In the genomic region with DNA sequence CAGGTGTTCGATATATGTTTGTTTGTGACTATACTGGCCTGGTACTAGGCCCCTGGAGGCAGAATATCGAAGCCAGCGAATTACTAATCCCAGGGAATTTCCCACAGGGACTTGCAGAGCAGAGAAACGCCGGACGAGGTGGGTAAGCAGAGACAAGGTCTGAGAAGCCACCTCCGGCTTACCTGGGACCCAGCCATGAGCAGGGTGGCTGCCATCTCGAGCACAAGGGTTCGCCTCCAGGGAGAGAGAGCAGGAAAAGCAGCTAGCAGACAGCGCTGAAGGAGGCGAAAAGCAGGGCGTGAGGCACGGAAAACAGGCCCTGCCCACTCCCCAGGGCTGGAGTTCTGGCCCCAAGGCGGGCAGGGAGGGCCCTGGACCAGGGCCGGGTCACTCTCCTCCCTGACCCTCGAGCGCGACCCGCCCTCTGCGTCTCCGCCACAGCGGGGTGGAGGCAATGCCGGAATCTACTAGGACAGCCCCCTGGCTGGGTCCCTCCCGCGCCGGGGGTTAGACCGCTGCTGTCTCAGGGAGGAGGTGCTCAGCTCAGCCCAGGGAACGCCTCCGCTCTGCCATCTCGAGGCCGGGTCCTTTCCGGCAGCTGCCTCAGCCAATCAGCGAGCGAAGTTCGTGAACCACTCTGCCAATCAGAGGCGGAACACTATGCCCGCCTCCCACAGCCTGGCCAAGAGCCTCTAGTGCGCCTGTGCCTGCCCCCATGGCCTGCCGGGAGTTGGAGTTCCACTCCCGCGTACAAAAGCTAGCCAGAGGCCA, we compare ENCODE assay signal across 8 cellular contexts. TPM values are rescaled to one million over a fixed set of nuclear protein-coding genes. Genes with fewer than 3 reads are reported as not detected.
A peak's percentile ranks its signal among the peaks of the same experiment; 100 is the strongest.
DNase-seq lines count a peak whose midpoint lies in the region; ATAC-seq and TF ChIP-seq lines count a peak whose summit lies in the region.

No MANE protein-coding gene starts in this region.

- ATAC-seq in HG03175 (IDR thresholded peaks at IDR 0.05; ENCODE audit: unreplicated experiment) (peak; percentile 93), WTC11 (peak; percentile 90)

- CTCF ChIA-PET in WTC11 (lab: Charles Lee) = interaction anchor here (0.6 to 4.8 kb wide), 14 partner anchors 10 to 324 kb away, joined by 3 to 48 read pairs (median 4); a partner anchor contains a TSS

- peaks cover 50% of the 10 kb centered on the region for H3K27me3 Mint-ChIP-seq in WTC11 (ENCODE audit: low read depth)

- H3F3A ChIP-seq in smooth muscle cell (ENCODE audit: low read depth) = peaks cover 11% of the 10 kb centered on the region

- H3K27me3 ChIP-seq in smooth muscle cell (ENCODE audit: low read depth) = no peaks in the 10 kb centered on the region

- POLR2A ChIA-PET in WTC11 (lab: Charles Lee) = interaction anchor here (0.5 to 1.9 kb wide), 4 partner anchors 17 to 323 kb away, joined by 3 to 22 read pairs (median 4); a partner anchor contains a TSS

- peak overlapping the region; percentile 90 for H3K4me2 ChIP-seq in smooth muscle cell

- peak overlapping the region; percentile 97 for H2AFZ ChIP-seq in smooth muscle cell (ENCODE audit: low read depth)

- peak; percentile 73 for TF ChIP-seq POLR2A in GM18951 (IDR thresholded peaks at IDR 0.05; ENCODE audit: extremely low read depth, insufficient read depth, insufficient read length)

- 7% methylated on average over 40 of the region's 41 CpGs for WGBS in smooth muscle cell (ENCODE audit: low lambda C conversion rate)

- H3K27ac ChIP-seq in smooth muscle cell (ENCODE audit: low read depth) = peak overlapping the region; percentile 96

- H3K36me3 Mint-ChIP-seq in WTC11 = peaks cover 21% of the 10 kb centered on the region

- H3K4me3 Mint-ChIP-seq in WTC11 = peak overlapping the region; percentile 92

- no peaks in the 10 kb centered on the region for H4K20me1 ChIP-seq in smooth muscle cell (ENCODE audit: low read depth)

- H3K9ac ChIP-seq in smooth muscle cell (ENCODE audit: low read depth) = peak overlapping the region; percentile 91

- peak; percentile 98 for DNase-seq in AG08396 (ENCODE audit: low spot score)
- peak; percentile 96 for DNase-seq in NCI-H2227 treated with DMSO at 0.1 percent for 48 hours (lab: John Stamatoyannopoulos, UW)
- DNase-seq in WTC11 (ENCODE audit: low spot score) = peak; percentile 98
- DNase-seq in cardiac fibroblast (ENCODE audit: low read depth in 2 of 2) = peak; percentile 99
- peak; percentile 99 for DNase-seq in iPS-NIHi7 (ENCODE audit: extremely low spot score)
- DNase-seq in smooth muscle cell (lab: John Stamatoyannopoulos, UW; ENCODE audit: unreplicated experiment) = peak; percentile 88

- peaks cover 24% of the 10 kb centered on the region for H3K79me2 ChIP-seq in smooth muscle cell (ENCODE audit: low read depth)

- peaks cover 20% of the 10 kb centered on the region for H3K9me3 ChIP-seq in smooth muscle cell (replicated peaks; ENCODE audit: low read depth)

- peaks cover 32% of the 10 kb centered on the region for H3K4me1 Mint-ChIP-seq in WTC11

- TF ChIP-seq CTCF in WTC11 (IDR thresholded peaks at IDR 0.05) (no peak), cardiac fibroblast (IDR thresholded peaks at IDR 0.05; ENCODE audit: low read depth, low read length) (no peak), smooth muscle cell (IDR thresholded peaks at IDR 0.05; ENCODE audit: borderline replicate concordance, insufficient read depth, poor library complexity, severe bottlenecking) (no peak)

- peaks cover 20% of the 10 kb centered on the region for H3K9me3 Mint-ChIP-seq in WTC11

- in situ Hi-C loops in GM18951 (cut with MboI; ENCODE audit: low sequenced_read_pairs, unreplicated experiment) = no loop called here

- H3K4me1 ChIP-seq in smooth muscle cell (ENCODE audit: low read depth) = peaks cover 26% of the 10 kb centered on the region

- peak overlapping the region; percentile 72 to 93 for H3K4me3 ChIP-seq in cardiac fibroblast (replicated peaks in 1 of 2; ENCODE audit: low read depth in 2 of 2, low read length in 2 of 2)
- peak overlapping the region; percentile 86 for H3K4me3 ChIP-seq in smooth muscle cell

- peak overlapping the region; percentile 96 for H3K27ac Mint-ChIP-seq in WTC11

- peaks cover 27% of the 10 kb centered on the region for H3K36me3 ChIP-seq in smooth muscle cell (ENCODE audit: low read depth)

TF ChIP-seq in WTC11, 78 proteins besides CTCF, POLR2A, EP300 and RAD21:
- TF ChIP-seq, protein P1, sequence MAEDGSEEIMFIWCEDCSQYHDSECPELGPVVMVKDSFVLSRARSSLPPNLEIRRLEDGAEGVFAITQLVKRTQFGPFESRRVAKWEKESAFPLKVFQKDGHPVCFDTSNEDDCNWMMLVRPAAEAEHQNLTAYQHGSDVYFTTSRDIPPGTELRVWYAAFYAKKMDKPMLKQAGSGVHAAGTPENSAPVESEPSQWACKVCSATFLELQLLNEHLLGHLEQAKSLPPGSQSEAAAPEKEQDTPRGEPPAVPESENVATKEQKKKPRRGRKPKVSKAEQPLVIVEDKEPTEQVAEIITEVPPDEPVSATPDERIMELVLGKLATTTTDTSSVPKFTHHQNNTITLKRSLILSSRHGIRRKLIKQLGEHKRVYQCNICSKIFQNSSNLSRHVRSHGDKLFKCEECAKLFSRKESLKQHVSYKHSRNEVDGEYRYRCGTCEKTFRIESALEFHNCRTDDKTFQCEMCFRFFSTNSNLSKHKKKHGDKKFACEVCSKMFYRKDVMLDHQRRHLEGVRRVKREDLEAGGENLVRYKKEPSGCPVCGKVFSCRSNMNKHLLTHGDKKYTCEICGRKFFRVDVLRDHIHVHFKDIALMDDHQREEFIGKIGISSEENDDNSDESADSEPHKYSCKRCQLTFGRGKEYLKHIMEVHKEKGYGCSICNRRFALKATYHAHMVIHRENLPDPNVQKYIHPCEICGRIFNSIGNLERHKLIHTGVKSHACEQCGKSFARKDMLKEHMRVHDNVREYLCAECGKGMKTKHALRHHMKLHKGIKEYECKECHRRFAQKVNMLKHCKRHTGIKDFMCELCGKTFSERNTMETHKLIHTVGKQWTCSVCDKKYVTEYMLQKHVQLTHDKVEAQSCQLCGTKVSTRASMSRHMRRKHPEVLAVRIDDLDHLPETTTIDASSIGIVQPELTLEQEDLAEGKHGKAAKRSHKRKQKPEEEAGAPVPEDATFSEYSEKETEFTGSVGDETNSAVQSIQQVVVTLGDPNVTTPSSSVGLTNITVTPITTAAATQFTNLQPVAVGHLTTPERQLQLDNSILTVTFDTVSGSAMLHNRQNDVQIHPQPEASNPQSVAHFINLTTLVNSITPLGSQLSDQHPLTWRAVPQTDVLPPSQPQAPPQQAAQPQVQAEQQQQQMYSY (CRISPR knock-in tag; IDR thresholded peaks at IDR 0.05) = no peak
- TF ChIP-seq ZNF121 (CRISPR knock-in tag; IDR thresholded peaks at IDR 0.05) = no peak
- TF ChIP-seq GABPB1 (CRISPR knock-in tag; IDR thresholded peaks at IDR 0.05) = 0 out of 2 replicates have a peak, but pooled peaks have one; percentile 21
- TF ChIP-seq, protein P2, sequence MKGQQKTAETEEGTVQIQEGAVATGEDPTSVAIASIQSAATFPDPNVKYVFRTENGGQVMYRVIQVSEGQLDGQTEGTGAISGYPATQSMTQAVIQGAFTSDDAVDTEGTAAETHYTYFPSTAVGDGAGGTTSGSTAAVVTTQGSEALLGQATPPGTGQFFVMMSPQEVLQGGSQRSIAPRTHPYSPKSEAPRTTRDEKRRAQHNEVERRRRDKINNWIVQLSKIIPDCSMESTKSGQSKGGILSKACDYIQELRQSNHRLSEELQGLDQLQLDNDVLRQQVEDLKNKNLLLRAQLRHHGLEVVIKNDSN (CRISPR knock-in tag; IDR thresholded peaks at IDR 0.05) = 0 out of 2 replicates have a peak, but pooled peaks have one; percentile 8
- no peak for TF ChIP-seq HMGA2 (CRISPR knock-in tag; IDR thresholded peaks at IDR 0.05)
- TF ChIP-seq, protein P3, sequence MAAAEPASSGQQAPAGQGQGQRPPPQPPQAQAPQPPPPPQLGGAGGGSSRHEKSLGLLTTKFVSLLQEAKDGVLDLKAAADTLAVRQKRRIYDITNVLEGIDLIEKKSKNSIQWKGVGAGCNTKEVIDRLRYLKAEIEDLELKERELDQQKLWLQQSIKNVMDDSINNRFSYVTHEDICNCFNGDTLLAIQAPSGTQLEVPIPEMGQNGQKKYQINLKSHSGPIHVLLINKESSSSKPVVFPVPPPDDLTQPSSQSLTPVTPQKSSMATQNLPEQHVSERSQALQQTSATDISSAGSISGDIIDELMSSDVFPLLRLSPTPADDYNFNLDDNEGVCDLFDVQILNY (CRISPR knock-in tag; IDR thresholded peaks at IDR 0.05) = peak; percentile 37; the same call in 1 of the 2 replicates
- TF ChIP-seq, protein P4, sequence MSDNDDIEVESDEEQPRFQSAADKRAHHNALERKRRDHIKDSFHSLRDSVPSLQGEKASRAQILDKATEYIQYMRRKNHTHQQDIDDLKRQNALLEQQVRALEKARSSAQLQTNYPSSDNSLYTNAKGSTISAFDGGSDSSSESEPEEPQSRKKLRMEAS (CRISPR knock-in tag; IDR thresholded peaks at IDR 0.05) = 0 out of 2 replicates have a peak, but pooled peaks have one; percentile 48
- TF ChIP-seq NFYB (CRISPR knock-in tag; conservative IDR thresholded peaks at IDR 0.05; ENCODE audit: low read depth) = peak; percentile 92
- TF ChIP-seq ZNF423 (CRISPR knock-in tag; IDR thresholded peaks at IDR 0.05) = 0 out of 2 replicates have a peak, but pooled peaks have one; percentile 9
- TF ChIP-seq ZNF416 (CRISPR knock-in tag; IDR thresholded peaks at IDR 0.05) = no peak

RNA-seq across cellular contexts. Expression of a gene that starts 1.7 kb away (rescaled TPM):
- total RNA-seq in WTC11 (2021) = 1.3 to 1.7 TPM (median 1.6 TPM) in 3 replicates
- 12.9 and 19.6 TPM in 2 replicates for total RNA-seq in smooth muscle cell
- 7.1 and 11.7 TPM in 2 replicates for polyA plus RNA-seq in smooth muscle cell

RNA-seq across cellular contexts. Expression of a gene that starts 23.9 kb away (rescaled TPM):
- total RNA-seq in WTC11 (2021) (157 to 178 TPM (median 170 TPM) in 3 replicates), smooth muscle cell (99.9 and 120 TPM in 2 replicates)
- polyA plus RNA-seq in smooth muscle cell = 96.3 and 104 TPM in 2 replicates

RNA-seq across cellular contexts. Expression of a gene that starts 56.6 kb away (rescaled TPM):
- total RNA-seq in WTC11 (2021) (0.37 to 0.89 TPM (median 0.73 TPM) in 3 replicates), smooth muscle cell (8.2 and 11.7 TPM in 2 replicates)
- polyA plus RNA-seq in smooth muscle cell = 16.1 and 19.2 TPM in 2 replicates

Comparison
In these comparisons a context has a peak if more than half of its experiments do, and no peak if none do; other contexts are left out.
1. Peak in every context shown above with its lines: DNase-seq, ATAC-seq, H3K4me3 ChIP-seq and H3K27ac ChIP-seq.